Comparison of ENCODE assay signal across 15 cellular contexts in the genomic region with DNA sequence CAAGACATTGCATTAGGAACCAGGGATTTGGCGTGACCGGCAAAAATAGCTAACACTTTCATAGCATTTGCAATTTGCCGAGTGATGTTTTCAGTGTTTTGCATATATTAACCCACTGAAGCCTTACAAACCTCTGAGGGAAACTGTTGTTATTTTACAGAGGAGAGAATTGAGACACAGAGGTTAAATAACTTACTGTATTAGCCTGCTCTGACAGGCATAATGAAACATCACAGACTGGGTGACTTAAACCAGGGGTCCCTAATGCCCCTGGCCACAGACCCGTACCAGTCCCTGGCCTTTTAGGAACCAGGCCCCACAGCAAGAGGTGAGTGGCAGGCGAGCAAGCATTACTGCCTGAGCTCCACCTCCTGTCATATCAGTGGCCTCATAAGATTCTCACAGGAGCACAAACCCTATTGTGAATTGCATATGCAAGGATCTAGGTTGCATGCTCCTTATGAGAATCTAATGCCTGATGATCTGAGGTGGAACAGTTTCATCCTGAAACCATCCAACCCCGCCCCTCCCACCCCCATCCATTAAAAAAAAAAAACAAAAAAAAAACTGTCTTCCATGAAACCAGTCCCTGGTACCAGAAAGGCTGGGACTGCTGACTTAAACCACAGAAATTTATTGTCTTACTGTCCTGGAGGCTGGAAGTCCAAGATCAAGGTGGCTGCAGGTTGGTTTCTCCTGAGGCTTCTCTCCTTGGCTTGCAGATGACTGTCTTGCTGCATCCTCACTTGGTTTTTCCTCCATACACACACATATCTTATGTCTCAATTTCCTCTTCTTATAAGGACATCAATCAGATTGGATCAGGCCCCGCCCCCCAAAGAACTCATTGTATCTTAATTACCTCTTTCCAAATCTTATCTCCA.
DNase-seq lines count a peak whose midpoint lies in the region; ATAC-seq and TF ChIP-seq lines count a peak whose summit lies in the region.
"Had no signal": no experiment of that assay in that cellular context is flagged by ENCODE, and none has a peak within 500 bp of the region (broad histone marks: within the 10 kb centered on the region; RNA-seq: fewer than 3 reads in every experiment).

No MANE protein-coding gene starts in this region.

- H3K27me3 ChIP-seq in neutrophil (no peaks in the 10 kb centered on the region), Caco-2 (replicated peaks; ENCODE audit: control insufficient read depth, insufficient read depth, low read length) (no peaks in the 10 kb centered on the region)
- H3K27me3 ChIP-seq: hepatocyte had no signal

- intact Hi-C loops in Caco-2 (cut with micrococcal nuclease; ENCODE audit: unreplicated experiment) = no loop called here

- peaks cover 56% of the 10 kb centered on the region for H3K36me3 Mint-ChIP-seq in activated CD4-positive, alpha-beta T cell treated with anti-CD3 and anti-CD28 coated beads, Interleukin-2, amount 10 ng/mL, durations not matched to agents 7 days and 5 days (ENCODE audit: low read depth)
- no peaks in the 10 kb centered on the region for H3K36me3 Mint-ChIP-seq in Caco-2 (ENCODE audit: insufficient read depth, unreplicated experiment)

- no peaks in the 10 kb centered on the region for H3K27me3 Mint-ChIP-seq in activated CD4-positive, alpha-beta T cell treated with anti-CD3 and anti-CD28 coated beads, Interleukin-2, amount 10 ng/mL, durations not matched to agents 7 days and 5 days
- H3K27me3 Mint-ChIP-seq in Caco-2 (ENCODE audit: insufficient read depth, unreplicated experiment) = peaks cover 6% of the 10 kb centered on the region

- no TSS peak for BruUV-seq in Caco-2 (replicated peaks; lab: Mats Ljungman, UMichigan)

- POLR2A ChIA-PET in activated CD4-positive, alpha-beta T cell treated with anti-CD3 and anti-CD28 coated beads, Interleukin-2, amount 10 ng/mL, durations not matched to agents 7 days and 5 days (lab: Charles Lee) = interaction anchor here (1.1 kb wide), 1 partner anchor 225 kb away, joined by 4 read pairs; no protein-coding TSS in a partner anchor
- POLR2A ChIA-PET in Caco-2 (lab: Charles Lee) = no interaction called here

- TF ChIP-seq CTCF in neutrophil (IDR thresholded peaks at IDR 0.05) (no peak), Caco-2 (IDR thresholded peaks at IDR 0.05; ENCODE audit: insufficient read depth in 1 of 2, low read depth in 1 of 2, low read length in 1 of 2, severe bottlenecking in 1 of 2, unreplicated experiment in 1 of 2) (no peak)

- H3K36me3 ChIP-seq in neutrophil (no peaks in the 10 kb centered on the region), Caco-2 (ENCODE audit: control insufficient read depth, insufficient read depth, low read length) (no peaks in the 10 kb centered on the region)

- peak overlapping the region; percentile 51 for H3K27ac Mint-ChIP-seq in activated CD4-positive, alpha-beta T cell treated with anti-CD3 and anti-CD28 coated beads, Interleukin-2, amount 10 ng/mL, durations not matched to agents 7 days and 5 days
- H3K27ac Mint-ChIP-seq in Caco-2 (ENCODE audit: unreplicated experiment) = no peak overlapping the region

- H3K4me1 Mint-ChIP-seq in activated CD4-positive, alpha-beta T cell treated with anti-CD3 and anti-CD28 coated beads, Interleukin-2, amount 10 ng/mL, durations not matched to agents 7 days and 5 days = peaks cover 85% of the 10 kb centered on the region
- no peaks in the 10 kb centered on the region for H3K4me1 Mint-ChIP-seq in Caco-2 (ENCODE audit: low read depth, unreplicated experiment)

- H3K9me3 Mint-ChIP-seq in activated CD4-positive, alpha-beta T cell treated with anti-CD3 and anti-CD28 coated beads, Interleukin-2, amount 10 ng/mL, durations not matched to agents 7 days and 5 days = peaks cover 6% of the 10 kb centered on the region
- peaks cover 10% of the 10 kb centered on the region for H3K9me3 Mint-ChIP-seq in Caco-2 (ENCODE audit: unreplicated experiment)

- H3K4me1 ChIP-seq in neutrophil (ENCODE audit: control insufficient read depth in 1 of 2, insufficient read depth in 1 of 2, low read depth in 1 of 2, low read length in 1 of 2) (peaks cover 71% of the 10 kb centered on the region in 2 experiments), Caco-2 (no peaks in the 10 kb centered on the region)

- peak; percentile 41 for ATAC-seq in GM21360 (IDR thresholded peaks at IDR 0.05; ENCODE audit: unreplicated experiment)
- peak; percentile 31 for ATAC-seq in HG03135 (IDR thresholded peaks at IDR 0.05; ENCODE audit: unreplicated experiment)
- ATAC-seq: sciatic nerve had no signal

- H3K4me3 ChIP-seq in neutrophil (ENCODE audit: low read depth in 1 of 2, low read length in 1 of 2) = no peak overlapping the region
- no peak overlapping the region for H3K4me3 ChIP-seq in Caco-2 (ENCODE audit: low read depth, low read length)
- H3K4me3 ChIP-seq: hepatocyte had no signal

- H3K4me3 Mint-ChIP-seq in activated CD4-positive, alpha-beta T cell treated with anti-CD3 and anti-CD28 coated beads, Interleukin-2, amount 10 ng/mL, durations not matched to agents 7 days and 5 days = no peak overlapping the region
- no peak overlapping the region for H3K4me3 Mint-ChIP-seq in Caco-2 (ENCODE audit: unreplicated experiment)

- CTCF ChIA-PET in activated CD4-positive, alpha-beta T cell treated with anti-CD3 and anti-CD28 coated beads, Interleukin-2, amount 10 ng/mL, durations not matched to agents 7 days and 5 days (lab: Charles Lee) = interaction anchor here (0.6 to 1.2 kb wide), 3 partner anchors 10 to 407 kb away, joined by 3 read pairs; no protein-coding TSS in a partner anchor
- CTCF ChIA-PET in Caco-2 (lab: Charles Lee) = no interaction called here

- peak overlapping the region; percentile 60 for H3K27ac ChIP-seq in neutrophil
- H3K27ac ChIP-seq: hepatocyte had no signal

- H3K9me3 ChIP-seq in neutrophil (no peaks in the 10 kb centered on the region), Caco-2 (no peaks in the 10 kb centered on the region)

- no peak for DNase-seq in activated CD4-positive, alpha-beta T cell treated with anti-CD3 and anti-CD28 coated beads, Interleukin-2, amount 10 ng/mL, durations not matched to agents 7 days and 5 days
- no peak for DNase-seq in activated CD4-positive, alpha-beta T cell treated with anti-CD3 and anti-CD28 coated beads, Interleukin-2, amount 50 U/mL, for 4 hours
- DNase-seq in Caco-2 = no peak
- no peak for DNase-seq in activated naive CD4-positive, alpha-beta T cell treated with anti-CD3 and anti-CD28 coated beads, Interleukin-2, amount 50 U/mL, for 16 hours
- DNase-seq in NCI-H1436 (lab: John Stamatoyannopoulos, UW) = no peak
- DNase-seq: ACHN; effector CD8-positive, alpha-beta T cell; KG1; midbrain; NCI-H345 had no signal
